8 cellular contexts compared by ENCODE assay signal in genomic region chr11:57566035-57566504, GRCh38. TPM values are rescaled to one million over a fixed set of nuclear protein-coding genes. Genes with fewer than 3 reads are reported as not detected.
DNase-seq lines count a peak whose midpoint lies in the region; ATAC-seq, FAIRE-seq and TF ChIP-seq lines count a peak whose summit lies in the region.

No MANE protein-coding gene starts in this region.

- RAD21 ChIA-PET in GM12878 (lab: Charles Lee; ENCODE audit: unreplicated experiment) = interaction anchor here (1.1 to 1.8 kb wide), 2 partner anchors 19 to 36 kb away, joined by 3 to 5 read pairs; partner anchors contain the start of gene TIMM10

- peak overlapping the region; percentile 61 to 89 (median 81) for H3K27ac ChIP-seq in BLaER1 treated with 17β-estradiol and CSF1 and Interleukin-3, amounts not matched to agents 10 nM and 100 nM
- H3K27ac ChIP-seq in GM12878 (ENCODE audit: control insufficient read depth, insufficient read depth) = peak overlapping the region; percentile 87

- H3K36me3 ChIP-seq in BLaER1 treated with 17β-estradiol and CSF1 and Interleukin-3, amounts not matched to agents 10 nM and 100 nM = peaks cover 0 to 17% (median 0%) of the 10 kb centered on the region in 11 experiments; a peak in 5 of 22 replicates
- peaks cover 0 to 3% of the 10 kb centered on the region in 2 experiments; a peak in 1 of 4 replicates for H3K36me3 ChIP-seq in GM12878 (ENCODE audit: control insufficient read depth in 2 of 2, insufficient read depth in 2 of 2, low read length in 1 of 2)

- TF ChIP-seq EP300 in GM12878 (IDR thresholded peaks at IDR 0.05; ENCODE audit: borderline replicate concordance in 1 of 2, control insufficient read depth in 1 of 2, low read depth in 2 of 2, low read length in 2 of 2) = no peak

- peaks cover 57% of the 10 kb centered on the region for H3K79me2 ChIP-seq in GM12878 (ENCODE audit: control insufficient read depth, insufficient read depth, low read length)

- H3K4me2 ChIP-seq in BLaER1 treated with 17β-estradiol and CSF1 and Interleukin-3, amounts not matched to agents 10 nM and 100 nM = peak overlapping the region; percentile 88 to 100 (median 97)
- peak overlapping the region; percentile 92 for H3K4me2 ChIP-seq in GM12878 (ENCODE audit: control insufficient read depth, insufficient read depth)

- no peaks in the 10 kb centered on the region for H3K27me3 ChIP-seq in BLaER1 treated with 17β-estradiol and CSF1 and Interleukin-3, amounts not matched to agents 10 nM and 100 nM
- no peaks in the 10 kb centered on the region for H3K27me3 ChIP-seq in GM12878 (replicated peaks in 1 of 2; ENCODE audit: control insufficient read depth in 2 of 2, insufficient read depth in 2 of 2, low read length in 1 of 2)

- SMC1A ChIA-PET in GM12878 (lab: Charles Lee; ENCODE audit: uncharacterized antibody, unreplicated experiment) = interaction anchor here (0.8 to 1.5 kb wide), 3 partner anchors 34 to 75 kb away, joined by 4 to 8 read pairs (median 5); no protein-coding TSS in a partner anchor

- H2AFZ ChIP-seq in GM12878 (ENCODE audit: control insufficient read depth, low read depth, low read length) = peak overlapping the region; percentile 80

- H3K9me3 ChIP-seq in BLaER1 treated with 17β-estradiol and CSF1 and Interleukin-3, amounts not matched to agents 10 nM and 100 nM (replicated peaks in 1 of 11) = no peaks in the 10 kb centered on the region
- H3K9me3 ChIP-seq in GM12878 (replicated peaks; ENCODE audit: control insufficient read depth, insufficient read depth, low read length) (no peaks in the 10 kb centered on the region), iPS-18c (ENCODE audit: control insufficient read depth, insufficient read depth, low read length) (no peaks in the 10 kb centered on the region)

- no TSS peak for BruUV-seq in GM12878 (replicated peaks; lab: Mats Ljungman, UMichigan)

- in situ Hi-C loops in GM12878 (cut with MboI) = loop anchor here (5.0 kb wide), 2 partner anchors 76 to 236 kb away; no protein-coding TSS in a partner anchor

- DNase-seq in NOMO-1 treated with DMSO at 0.1 percent for 48 hours (lab: John Stamatoyannopoulos, UW; ENCODE audit: unreplicated experiment) (peak; percentile 63), GM12878 (ENCODE audit: low read depth, low spot score) (peak; percentile 68), retina (no peak)
- DNase-seq in stimulated activated CD4-positive, alpha-beta T cell treated with anti-CD3 and anti-CD28 coated beads, Interleukin-4, amount 100 ng/mL, for 24 hours = peak; percentile 20

- H3K4me1 ChIP-seq in BLaER1 treated with 17β-estradiol and CSF1 and Interleukin-3, amounts not matched to agents 10 nM and 100 nM = peaks cover 36 to 47% (median 39%) of the 10 kb centered on the region in 10 experiments
- H3K4me1 ChIP-seq in GM12878 (ENCODE audit: control insufficient read depth, insufficient read depth, low read length) = peaks cover 4% of the 10 kb centered on the region

- peak overlapping the region; percentile 75 to 95 (median 84) for H3K4me3 ChIP-seq in BLaER1 treated with 17β-estradiol and CSF1 and Interleukin-3, amounts not matched to agents 10 nM and 100 nM
- peak overlapping the region; percentile 100 for H3K4me3 ChIP-seq in GM12878
- peak overlapping the region; percentile 86; the same call in 1 of the 2 replicates for H3K4me3 ChIP-seq in iPS-18c (ENCODE audit: insufficient read depth, low read depth, low read length)

- TF ChIP-seq RAD21 in GM12878 (IDR thresholded peaks at IDR 0.05; ENCODE audit: insufficient read depth, low read depth, low read length) = no peak

- peak overlapping the region; percentile 63 to 91 (median 84); a peak in 21 of 22 replicates for H3K9ac ChIP-seq in BLaER1 treated with 17β-estradiol and CSF1 and Interleukin-3, amounts not matched to agents 10 nM and 100 nM
- H3K9ac ChIP-seq in GM12878 (ENCODE audit: control insufficient read depth, insufficient read depth, low read length) = peak overlapping the region; percentile 72

- 0 out of 2 replicates have a peak, but pooled peaks have one; percentile 24 for TF ChIP-seq POLR2A in GM12878 (IDR thresholded peaks at IDR 0.05; ENCODE audit: low read depth, low read length)

- ATAC-seq in GM18867 (IDR thresholded peaks at IDR 0.05; ENCODE audit: unreplicated experiment) (peak; percentile 71), HG03039 (IDR thresholded peaks at IDR 0.05; ENCODE audit: unreplicated experiment) (peak; percentile 63), GM12878 (peak; percentile 65)

- TF ChIP-seq CTCF in GM12878 (IDR thresholded peaks at IDR 0.05 in 2 of 3, conservative IDR thresholded peaks at IDR 0.05 in 1 of 3; ENCODE audit: control insufficient read depth in 2 of 3, extremely low read depth in 1 of 3, insufficient read depth in 1 of 3, low read depth in 3 of 3, low read length in 3 of 3) = no peak

- 3% methylated on average over 3 of the region's 3 CpGs for WGBS in GM12878 (ENCODE audit: insufficient coverage, insufficient replicate concordance, low lambda C conversion rate, missing lambda C conversion rate)

- peak; percentile 81 for FAIRE-seq in GM12878 (lab: Jason Lieb, UNC)

- POLR2A ChIA-PET in GM12878 (lab: Charles Lee) = interaction anchor here (1.1 kb wide), 1 partner anchor 53 kb away, joined by 3 read pairs; no protein-coding TSS in a partner anchor

- intact Hi-C loops in GM12878 (cut with micrococcal nuclease; ENCODE audit: unreplicated experiment) = loop anchor here (1.0 to 10.0 kb wide), 4 partner anchors 18 to 219 kb away; partner anchors contain the start of genes MED19 and TMX2

- H4K20me1 ChIP-seq in BLaER1 treated with 17β-estradiol and CSF1 and Interleukin-3, amounts not matched to agents 10 nM and 100 nM = peaks cover 0 to 17% (median 7%) of the 10 kb centered on the region in 11 experiments; a peak in 7 of 22 replicates
- no peaks in the 10 kb centered on the region for H4K20me1 ChIP-seq in GM12878 (ENCODE audit: control insufficient read depth, insufficient read depth)

- CTCF ChIA-PET in GM12878 (lab: Yijun Ruan, JAX) = interaction anchor here (0.6 to 2.4 kb wide), 8 partner anchors 38 to 958 kb away, joined by 3 to 17 read pairs (median 5); no protein-coding TSS in a partner anchor

RNA-seq across cellular contexts. Expression of gene UBE2L6, which starts 1.4 kb away (rescaled TPM):
- 29.9 and 31.2 TPM in 2 replicates for total RNA-seq in GM12878 (2013; cell fraction: nucleolus; rRNA removed)
- total RNA-seq in GM12878 (2014; rRNA removed) = 143 and 146 TPM in 2 replicates
- total RNA-seq in GM12878 (2014; rRNA removed; fragmentation: Illumina TruSeq; extraction: Trizol) = 114 and 115 TPM in 2 replicates
- 128 and 142 TPM in 2 replicates for total RNA-seq in GM12878 (2021)
- 107 TPM for polyA plus RNA-seq in GM12878 (2011; ENCODE audit: low read depth)
- 142 and 211 TPM in 2 replicates for polyA plus RNA-seq in GM12878 (2011; rRNA removed)
- polyA plus RNA-seq in GM12878 (2011; cell fraction: cytosol; rRNA removed) = 352 and 471 TPM in 2 replicates
- 157 and 180 TPM in 2 replicates for polyA plus RNA-seq in GM12878 (2011; cell fraction: nucleus; rRNA removed)
- polyA plus RNA-seq in GM12878 (2012) = 137 and 151 TPM in 2 replicates
- polyA plus RNA-seq in GM12878 (2014; fragmentation: Illumina TruSeq; extraction: Trizol) = 166 and 179 TPM in 2 replicates
- 100 to 1,000 TPM; 262 to 295 TPM for polyA plus RNA-seq in GM12878 (2014; fragmentation: Nextera tagmentation; extraction: Ambion mirVana)
- polyA plus RNA-seq in GM12878 (2014; rRNA removed) = 161 and 177 TPM in 2 replicates
- polyA plus RNA-seq in GM12878 (2016; fragmentation: Nextera tagmentation; extraction: Ambion mirVana) = 100 to 1,000 TPM; 156 to 170 TPM
- polyA minus RNA-seq in GM12878 (2011; rRNA and poly(A)+ RNA removed) = 300 and 364 TPM in 2 replicates
- 55.1 and 68.1 TPM in 2 replicates for polyA minus RNA-seq in GM12878 (2011; cell fraction: cytosol; rRNA and poly(A)+ RNA removed)
- polyA minus RNA-seq in GM12878 (2011; cell fraction: nucleus; rRNA and poly(A)+ RNA removed) = 35.7 and 40.4 TPM in 2 replicates

RNA-seq across cellular contexts. Expression of gene SMTNL1, which starts 28.7 kb away (rescaled TPM):
- total RNA-seq in GM12878 (2013; cell fraction: nucleolus; rRNA removed) = not detected in 2 replicates
- total RNA-seq in GM12878 (2014; rRNA removed) (not detected in 2 replicates), GM12878 (2014; rRNA removed; fragmentation: Illumina TruSeq; extraction: Trizol) (not detected in 2 replicates), GM12878 (2021) (not detected in 2 replicates)
- polyA plus RNA-seq in GM12878 (2011; ENCODE audit: low read depth) = 0.16 TPM
- polyA plus RNA-seq in GM12878 (2011; rRNA removed) (not detected in 2 replicates), GM12878 (2014; fragmentation: Illumina TruSeq; extraction: Trizol) (not detected in 2 replicates), GM12878 (2014; fragmentation: Nextera tagmentation; extraction: Ambion mirVana) (under 1 TPM in 1 of 2 experiments, not detected in 1; 0.06 TPM), GM12878 (2014; rRNA removed) (not detected in 2 replicates), GM12878 (2016; fragmentation: Nextera tagmentation; extraction: Ambion mirVana) (under 1 TPM; 0.10 to 0.17 TPM)
- not detected in 2 replicates for polyA plus RNA-seq in GM12878 (2011; cell fraction: cytosol; rRNA removed)
- not detected in 2 replicates for polyA plus RNA-seq in GM12878 (2011; cell fraction: nucleus; rRNA removed)
- 0.26 and 0.29 TPM in 2 replicates for polyA plus RNA-seq in GM12878 (2012)
- polyA minus RNA-seq in GM12878 (2011; rRNA and poly(A)+ RNA removed) = not detected in 2 replicates
- polyA minus RNA-seq in GM12878 (2011; cell fraction: cytosol; rRNA and poly(A)+ RNA removed) = not detected in 2 replicates
- polyA minus RNA-seq in GM12878 (2011; cell fraction: nucleus; rRNA and poly(A)+ RNA removed) = not detected in 2 replicates

RNA-seq across cellular contexts. Expression of gene SERPING1, which starts 31.4 kb away (rescaled TPM):
- total RNA-seq in GM12878 (2013; cell fraction: nucleolus; rRNA removed) = not detected in 2 replicates
- total RNA-seq in GM12878 (2014; rRNA removed) (not detected in 2 replicates), GM12878 (2014; rRNA removed; fragmentation: Illumina TruSeq; extraction: Trizol) (not detected in 2 replicates), GM12878 (2021) (1.3 and 1.4 TPM in 2 replicates)
- not detected for polyA plus RNA-seq in GM12878 (2011; ENCODE audit: low read depth)
- polyA plus RNA-seq in GM12878 (2011; rRNA removed) (not detected in 2 replicates), GM12878 (2014; fragmentation: Illumina TruSeq; extraction: Trizol) (not detected in 2 replicates), GM12878 (2014; fragmentation: Nextera tagmentation; extraction: Ambion mirVana) (not detected), GM12878 (2014; rRNA removed) (not detected in 2 replicates), GM12878 (2016; fragmentation: Nextera tagmentation; extraction: Ambion mirVana) (under 1 TPM in 1 of 2 experiments, not detected in 1; 0.24 TPM)
- not detected in 2 replicates for polyA plus RNA-seq in GM12878 (2011; cell fraction: cytosol; rRNA removed)
- not detected in 2 replicates for polyA plus RNA-seq in GM12878 (2011; cell fraction: nucleus; rRNA removed)
- 0.06 TPM in 1 of 2 replicates, not detected in the other for polyA plus RNA-seq in GM12878 (2012)
- polyA minus RNA-seq in GM12878 (2011; rRNA and poly(A)+ RNA removed) = not detected in 2 replicates
- polyA minus RNA-seq in GM12878 (2011; cell fraction: cytosol; rRNA and poly(A)+ RNA removed) = not detected in 2 replicates
- polyA minus RNA-seq in GM12878 (2011; cell fraction: nucleus; rRNA and poly(A)+ RNA removed) = not detected in 2 replicates

RNA-seq across cellular contexts. Expression of gene TIMM10, which starts 35.5 kb away (rescaled TPM):
- total RNA-seq in GM12878 (2013; cell fraction: nucleolus; rRNA removed) = 8.4 and 9.4 TPM in 2 replicates
- total RNA-seq in GM12878 (2014; rRNA removed) = 178 and 187 TPM in 2 replicates
- 139 and 148 TPM in 2 replicates for total RNA-seq in GM12878 (2014; rRNA removed; fragmentation: Illumina TruSeq; extraction: Trizol)
- 192 and 195 TPM in 2 replicates for total RNA-seq in GM12878 (2021)
- polyA plus RNA-seq in GM12878 (2011; ENCODE audit: low read depth) = 131 TPM
- polyA plus RNA-seq in GM12878 (2011; rRNA removed) = 161 and 208 TPM in 2 replicates
- polyA plus RNA-seq in GM12878 (2011; cell fraction: cytosol; rRNA removed) = 261 and 266 TPM in 2 replicates
- polyA plus RNA-seq in GM12878 (2011; cell fraction: nucleus; rRNA removed) = 98.1 and 123 TPM in 2 replicates
- polyA plus RNA-seq in GM12878 (2012) = 97.2 and 107 TPM in 2 replicates
- 181 and 204 TPM in 2 replicates for polyA plus RNA-seq in GM12878 (2014; fragmentation: Illumina TruSeq; extraction: Trizol)
- polyA plus RNA-seq in GM12878 (2014; fragmentation: Nextera tagmentation; extraction: Ambion mirVana) = 100 to 1,000 TPM; 770 to 898 TPM
- 204 and 247 TPM in 2 replicates for polyA plus RNA-seq in GM12878 (2014; rRNA removed)
- polyA plus RNA-seq in GM12878 (2016; fragmentation: Nextera tagmentation; extraction: Ambion mirVana) = 100 to 1,000 TPM; 272 to 362 TPM
- polyA minus RNA-seq in GM12878 (2011; rRNA and poly(A)+ RNA removed) = 66.3 and 94.2 TPM in 2 replicates
- polyA minus RNA-seq in GM12878 (2011; cell fraction: cytosol; rRNA and poly(A)+ RNA removed) = 13.0 and 17.4 TPM in 2 replicates
- 16.0 and 28.5 TPM in 2 replicates for polyA minus RNA-seq in GM12878 (2011; cell fraction: nucleus; rRNA and poly(A)+ RNA removed)

RNA-seq across cellular contexts. Expression of gene SLC43A1, which starts 50.6 kb away (rescaled TPM):
- total RNA-seq in GM12878 (2013; cell fraction: nucleolus; rRNA removed) = 47.4 and 56.0 TPM in 2 replicates
- total RNA-seq in GM12878 (2014; rRNA removed) = 16.9 and 20.3 TPM in 2 replicates
- total RNA-seq in GM12878 (2014; rRNA removed; fragmentation: Illumina TruSeq; extraction: Trizol) = 7.4 and 8.1 TPM in 2 replicates
- total RNA-seq in GM12878 (2021) = 16.1 and 16.4 TPM in 2 replicates
- polyA plus RNA-seq in GM12878 (2011; ENCODE audit: low read depth) = 8.0 TPM
- polyA plus RNA-seq in GM12878 (2011; rRNA removed) = 8.4 and 17.8 TPM in 2 replicates
- polyA plus RNA-seq in GM12878 (2011; cell fraction: cytosol; rRNA removed) = 25.6 and 28.1 TPM in 2 replicates
- polyA plus RNA-seq in GM12878 (2011; cell fraction: nucleus; rRNA removed) = 48.3 and 51.6 TPM in 2 replicates
- polyA plus RNA-seq in GM12878 (2012) = 9.3 and 14.0 TPM in 2 replicates
- 9.8 and 11.9 TPM in 2 replicates for polyA plus RNA-seq in GM12878 (2014; fragmentation: Illumina TruSeq; extraction: Trizol)
- polyA plus RNA-seq in GM12878 (2014; fragmentation: Nextera tagmentation; extraction: Ambion mirVana) = 1 to 10 TPM; 1.0 to 2.4 TPM
- 15.6 TPM in 2 replicates for polyA plus RNA-seq in GM12878 (2014; rRNA removed)
- 10 to 100 TPM; 12.0 to 13.3 TPM for polyA plus RNA-seq in GM12878 (2016; fragmentation: Nextera tagmentation; extraction: Ambion mirVana)
- 29.8 and 30.0 TPM in 2 replicates for polyA minus RNA-seq in GM12878 (2011; rRNA and poly(A)+ RNA removed)
- polyA minus RNA-seq in GM12878 (2011; cell fraction: cytosol; rRNA and poly(A)+ RNA removed) = 13.1 and 16.8 TPM in 2 replicates
- polyA minus RNA-seq in GM12878 (2011; cell fraction: nucleus; rRNA and poly(A)+ RNA removed) = 16.2 and 27.0 TPM in 2 replicates
